8 cellular contexts compared by ENCODE assay signal in genomic region chr17:58417300-58418092, GRCh38. TPM values are rescaled to one million over a fixed set of nuclear protein-coding genes. Genes with fewer than 3 reads are reported as not detected.
DNase-seq lines count a peak whose midpoint lies in the region; ATAC-seq, FAIRE-seq and TF ChIP-seq lines count a peak whose summit lies in the region.

Gene RNF43 (minus strand): TSS chr17:58417534. CDS start chr17:58415577, 1,957 bp downstream.

- H4K91ac ChIP-seq in H1 (replicated peaks; ENCODE audit: insufficient read length, low read length), result no peak within 1 kb of the TSS

- no peak within 1 kb of the TSS for H2AK5ac ChIP-seq in H1 (ENCODE audit: low read depth, low read length)

- H3K9me3 ChIP-seq in H1 (ENCODE audit: insufficient read depth in 2 of 2, low read depth in 1 of 2, low read length in 1 of 2), result no peaks in the 10 kb centered on the region

- no peaks in the 10 kb centered on the region for H3K79me1 ChIP-seq in H1 (ENCODE audit: low read depth, low read length)

- CTCF ChIA-PET in H1 (lab: Charles Lee; ENCODE audit: partially characterized antibody), result interaction anchor here (0.6 to 3.4 kb wide), 40 partner anchors 9 to 677 kb away, joined by 3 to 22 read pairs (median 5); partner anchors contain the start of genes MPO and SUPT4H1

- H2BK12ac ChIP-seq in H1 (ENCODE audit: low read depth, low read length), result no peak within 1 kb of the TSS

- peaks cover 11% of the 10 kb centered on the region for H3K27me3 ChIP-seq in HL-60 (ENCODE audit: insufficient read depth, poor library complexity, severe bottlenecking)
- no peaks in the 10 kb centered on the region for H3K27me3 ChIP-seq in H1 (replicated peaks in 1 of 4; ENCODE audit: control insufficient read depth in 3 of 4, extremely low read depth in 1 of 4, insufficient read depth in 3 of 4, low read length in 3 of 4)

- H3K79me2 ChIP-seq in H1 (ENCODE audit: control insufficient read depth in 1 of 2, insufficient read depth in 2 of 2, low read length in 2 of 2), result no peaks in the 10 kb centered on the region

- H3K18ac ChIP-seq in H1 (ENCODE audit: extremely low read depth, low read length), result no peak within 1 kb of the TSS; the same call in 1 of the 2 replicates

- ATAC-seq in GM19467 (IDR thresholded peaks at IDR 0.05; ENCODE audit: unreplicated experiment) (peak; percentile 88), memory B cell (ENCODE audit: low read depth) (peak; percentile 95)

- POLR2A ChIA-PET in H1 (lab: Charles Lee; ENCODE audit: partially characterized antibody), result interaction anchor here (0.8 to 2.5 kb wide), 8 partner anchors 9 to 133 kb away, joined by 3 to 14 read pairs (median 4); partner anchors contain the start of gene SUPT4H1

- peak in 1 of 2 experiments; percentile 83; a peak in 1 of 3 replicates for TF ChIP-seq EP300 in H1 (IDR thresholded peaks at IDR 0.05; ENCODE audit: borderline replicate concordance in 1 of 2, low read depth in 2 of 2, low read length in 2 of 2)

- TF ChIP-seq POLR2A in H1 (IDR thresholded peaks at IDR 0.05; ENCODE audit: control extremely low read depth in 1 of 2, low read depth in 2 of 2, low read length in 2 of 2), result peak; percentile 60 to 85

- FAIRE-seq in H1 (lab: Jason Lieb, UNC), result peak; percentile 97

- H3K4ac ChIP-seq in H1 (replicated peaks; ENCODE audit: insufficient read length, low read depth, low read length), result no peak within 1 kb of the TSS

- peak; percentile 76 to 87 for TF ChIP-seq RAD21 in H1 (IDR thresholded peaks at IDR 0.05 in 1 of 2, conservative IDR thresholded peaks at IDR 0.05 in 1 of 2; ENCODE audit: low read depth in 2 of 2, low read length in 2 of 2)

- peak within 1 kb of the TSS; percentile 16 for H2BK120ac ChIP-seq in H1 (replicated peaks; ENCODE audit: low read depth, low read length)

- no peaks in the 10 kb centered on the region for H3K27me3 Mint-ChIP-seq in memory B cell

- no peaks in the 10 kb centered on the region for H4K20me1 ChIP-seq in H1 (replicated peaks in 1 of 2; ENCODE audit: control insufficient read depth in 1 of 2, insufficient read depth in 2 of 2, low read length in 2 of 2)

- peak within 1 kb of the TSS; percentile 2 to 50 (median 14); a peak in 4 of 7 replicates for H3K9ac ChIP-seq in H1 (replicated peaks in 1 of 4; ENCODE audit: extremely low read depth in 1 of 4, low read depth in 3 of 4, low read length in 3 of 4)

- H3K27ac ChIP-seq in HL-60 (replicated peaks) (no peak within 1 kb of the TSS), H1 (ENCODE audit: low read depth, low read length) (peak within 1 kb of the TSS; percentile 31; the same call in 1 of the 2 replicates)

- no peaks in the 10 kb centered on the region; the same call in 1 of the 2 replicates for H3K23me2 ChIP-seq in H1 (ENCODE audit: low read depth, low read length)

- peak within 1 kb of the TSS; percentile 33 for H3K4me3 Mint-ChIP-seq in memory B cell

- peaks cover 8% of the 10 kb centered on the region for H3K4me1 Mint-ChIP-seq in memory B cell

- no peak within 1 kb of the TSS for H3K56ac ChIP-seq in H1 (replicated peaks; ENCODE audit: insufficient read length, low read depth, low read length)

- peak within 1 kb of the TSS; percentile 89; the same call in 1 of the 2 replicates for H2AFZ ChIP-seq in H1 (ENCODE audit: low read length)

- no peaks in the 10 kb centered on the region; a peak in 1 of 7 replicates for H3K4me1 ChIP-seq in H1 (replicated peaks in 1 of 4; ENCODE audit: control insufficient read depth in 3 of 4, insufficient read depth in 4 of 4, low read length in 3 of 4)

- no peaks in the 10 kb centered on the region for H3K36me3 ChIP-seq in H1 (ENCODE audit: control insufficient read depth in 2 of 4, insufficient read depth in 4 of 4, low read length in 3 of 4)

- DNase-seq in COLO829 (ENCODE audit: low spot score) (peak; percentile 97), HL-60 (ENCODE audit: low read depth in 1 of 2, low spot score in 1 of 2) (peak; percentile 49 to 87), NCI-H82 (lab: John Stamatoyannopoulos, UW) (peak; percentile 98), H1 (ENCODE audit: low read depth in 1 of 2, low spot score in 2 of 2) (peak; percentile 84 to 95), memory B cell (ENCODE audit: low spot score in 2 of 2) (peak; percentile 74 to 92)
- peak; percentile 66 to 70 for DNase-seq in activated CD8-positive, alpha-beta memory T cell treated with anti-CD3 and anti-CD28 coated beads for 1 hour (ENCODE audit: extremely low read depth in 1 of 2, low read depth in 1 of 2)
- DNase-seq in stimulated activated CD8-positive, alpha-beta memory T cell treated with anti-CD3 and anti-CD28 coated beads, Interleukin-12 subunit alpha, Interleukin-12 subunit beta, amount 100 ng/mL, for 24 hours (ENCODE audit: extremely low read depth), result peak; percentile 66

- no peak within 1 kb of the TSS for H3K4me3 ChIP-seq in HL-60 (replicated peaks; ENCODE audit: insufficient read depth, low read length)
- peak within 1 kb of the TSS; percentile 42 to 70 (median 46) for H3K4me3 ChIP-seq in H1 (ENCODE audit: extremely low read depth in 1 of 4, insufficient read depth in 2 of 4, low read depth in 3 of 4, low read length in 4 of 4)

- no peaks in the 10 kb centered on the region for H3K9me3 Mint-ChIP-seq in memory B cell

- no peak within 1 kb of the TSS for H4K8ac ChIP-seq in H1 (ENCODE audit: extremely low read depth, insufficient read depth, low read length)

- H2BK20ac ChIP-seq in H1 (ENCODE audit: low read length), result no peak within 1 kb of the TSS

- peak within 1 kb of the TSS; percentile 87 for H4K5ac ChIP-seq in H1 (ENCODE audit: insufficient read length, low read depth, low read length)

- TF ChIP-seq CTCF in HL-60 (IDR thresholded peaks at IDR 0.05; ENCODE audit: insufficient read depth, low read length) (peak; percentile 52), H1 (IDR thresholded peaks at IDR 0.05; ENCODE audit: control extremely low read depth in 1 of 3, insufficient read depth in 1 of 3, low read depth in 1 of 3, low read length in 3 of 3) (peak; percentile 71 to 88 (median 79))

- H3K27ac Mint-ChIP-seq in memory B cell, result peak within 1 kb of the TSS; percentile 53

- H3K4me2 ChIP-seq in H1 (ENCODE audit: insufficient read depth in 1 of 2, low read depth in 2 of 2, low read length in 2 of 2), result peak within 1 kb of the TSS; percentile 64 to 74

- H3K14ac ChIP-seq in H1 (ENCODE audit: insufficient read length), result no peak within 1 kb of the TSS

- no peak within 1 kb of the TSS for H2BK15ac ChIP-seq in H1 (ENCODE audit: low read length)

- H3K36me3 Mint-ChIP-seq in memory B cell, result no peaks in the 10 kb centered on the region

- WGBS in H1 (ENCODE audit: extremely low coverage in 1 of 2, insufficient coverage in 1 of 2, insufficient read length in 1 of 2, insufficient replicate concordance in 2 of 2, low coverage in 1 of 2, low lambda C conversion rate in 2 of 2, missing lambda C conversion rate in 1 of 2), 2 experiments, result 2% methylated on average over 8 of the region's 8 CpGs; no CpG with 5 or more reads in 1 of the 2 experiments

- H2BK5ac ChIP-seq in H1 (ENCODE audit: low read depth, low read length), result no peak within 1 kb of the TSS

- no peak within 1 kb of the TSS for H3K23ac ChIP-seq in H1 (ENCODE audit: insufficient read length)

TF ChIP-seq in H1, 55 proteins besides CTCF, POLR2A, EP300 and RAD21 (continues in another document):
- TF ChIP-seq CEBPB (IDR thresholded peaks at IDR 0.05; ENCODE audit: low read depth, low read length) (no peak), JUND (IDR thresholded peaks at IDR 0.05; ENCODE audit: low read length) (no peak), RFX5 (IDR thresholded peaks at IDR 0.05; ENCODE audit: borderline replicate concordance, low read depth, low read length) (no peak), MAX (IDR thresholded peaks at IDR 0.05) (peak; percentile 75), TCF12 (IDR thresholded peaks at IDR 0.05; ENCODE audit: low read depth, low read length) (0 out of 2 replicates have a peak, but pooled peaks have one; percentile 30), CHD1 (IDR thresholded peaks at IDR 0.05; ENCODE audit: low read depth, low read length) (no peak), SIX5 (IDR thresholded peaks at IDR 0.05; ENCODE audit: low read depth, low read length) (no peak), ATF2 (IDR thresholded peaks at IDR 0.05; ENCODE audit: low read length) (peak; percentile 79; the same call in 1 of the 2 replicates), CTBP2 (IDR thresholded peaks at IDR 0.05; ENCODE audit: borderline replicate concordance, insufficient read depth, insufficient read length, low read length) (peak; percentile 96), SP2 (IDR thresholded peaks at IDR 0.05; ENCODE audit: low read length) (no peak), GTF2F1 (IDR thresholded peaks at IDR 0.05; ENCODE audit: borderline replicate concordance, low read depth, low read length) (no peak), YY1 (IDR thresholded peaks at IDR 0.05; ENCODE audit: low read depth, low read length) (0 out of 2 replicates have a peak, but pooled peaks have one; percentile 25), ATF3 (IDR thresholded peaks at IDR 0.05; ENCODE audit: insufficient read depth, low read depth, low read length) (no peak)

RNA-seq across cellular contexts. Expression of gene RNF43, which starts in this region (rescaled TPM):
- total RNA-seq in H1 (2021; fragmentation: NEBNext Ultra II Directional; extraction: Animal tissue kit (Norgen Biotek cat#: 25700)), result 0.89 and 2.4 TPM in 2 replicates
- polyA plus RNA-seq in H1 (2011; rRNA removed), result 1.5 and 2.3 TPM in 2 replicates
- 1.0 TPM for polyA plus RNA-seq in H1 (2011; cell fraction: cytosol; rRNA removed)
- 2.4 TPM for polyA plus RNA-seq in H1 (2011; cell fraction: nucleus; rRNA removed)
- polyA plus RNA-seq in H1 (2012, experiment 1 of 2), result 0.93 to 1.1 TPM (median 1.0 TPM) in 4 replicates
- polyA plus RNA-seq in H1 (2012, experiment 2 of 2), result 0.37 TPM
- polyA plus RNA-seq in H1 (2013, experiment 1 of 2), result 1.2 TPM
- 2.0 TPM for polyA plus RNA-seq in H1 (2013, experiment 2 of 2)
- polyA minus RNA-seq in H1 (2011; rRNA and poly(A)+ RNA removed), result 1.4 and 2.0 TPM in 2 replicates
- 1.0 TPM for polyA minus RNA-seq in H1 (2011; cell fraction: cytosol; rRNA and poly(A)+ RNA removed)
- polyA minus RNA-seq in H1 (2011; cell fraction: nucleus; rRNA and poly(A)+ RNA removed), result 1.9 TPM
